ENCODE assay signal across 22 cellular contexts in genomic region chrY:3025357-3025756, GRCh38.
"Had no signal": no experiment of that assay in that cellular context is flagged by ENCODE, and none has a peak within 500 bp of the region (broad histone marks: within the 10 kb centered on the region; RNA-seq: fewer than 3 reads in every experiment).

No MANE protein-coding gene starts in this region.

- ATAC-seq: activated naive CD4-positive, alpha-beta T cell treated with anti-CD3 and anti-CD28 coated beads, Interleukin-2, amount 50 U/mL, for 72 hours; esophagus mucosa; naive thymus-derived CD8-positive, alpha-beta T cell; pancreas; psoas muscle; stimulated activated naive CD8-positive, alpha-beta T cell treated with anti-CD3 and anti-CD28 coated beads, Interleukin-15, amount 100 ng/mL, for 72 hours had no signal

- H3K4me3 Mint-ChIP-seq: mesothelial cell of epicardium; naive thymus-derived CD8-positive, alpha-beta T cell had no signal

- H3K27ac ChIP-seq: brain microvascular endothelial cell, left ventricle myocardium inferior, pancreas, psoas muscle, right atrium auricular region, suprapubic skin, tibial nerve had no signal

- H3K27ac Mint-ChIP-seq: activated naive CD4-positive, alpha-beta T cell treated with anti-CD3 and anti-CD28 coated beads, Interleukin-2, amount 50 U/mL, for 72 hours; mesothelial cell of epicardium had no signal

- H3K4me3 ChIP-seq: left ventricle myocardium inferior, pancreas, psoas muscle, right atrium auricular region, suprapubic skin, tibial nerve had no signal

- H3K4me1 Mint-ChIP-seq: mesothelial cell of epicardium had no signal

- H3K36me3 ChIP-seq: brain microvascular endothelial cell, left ventricle myocardium inferior, pancreas, right atrium auricular region, suprapubic skin, tibial nerve had no signal

- DNase-seq: activated gamma-delta T cell treated with Interleukin-2 at 50 U/mL for 16 hours; activated T-cell treated with anti-CD3 and anti-CD28 coated beads, Interleukin-2, amount 50 U/mL, for 1 hour; aorta; brain microvascular endothelial cell; central memory CD4-positive, alpha-beta T cell; effector memory CD4-positive, alpha-beta T cell; foreskin melanocyte; glutamatergic neuron; hippocampal formation; left ventricle myocardium inferior; naive thymus-derived CD8-positive, alpha-beta T cell; pancreas; psoas muscle; stimulated activated CD4-positive, alpha-beta T cell treated with anti-CD3 and anti-CD28 coated beads, Interleukin-4, amount 100 ng/mL, for 4 hours; stimulated activated naive CD8-positive, alpha-beta T cell treated with anti-CD3 and anti-CD28 coated beads, Interleukin-15, amount 100 ng/mL, for 72 hours; T-helper 2 cell had no signal

- H3K27me3 ChIP-seq: brain microvascular endothelial cell, pancreas, right atrium auricular region, suprapubic skin, tibial nerve had no signal

- H3K27me3 Mint-ChIP-seq: naive thymus-derived CD8-positive, alpha-beta T cell; stimulated activated naive CD8-positive, alpha-beta T cell treated with anti-CD3 and anti-CD28 coated beads, Interleukin-15, amount 100 ng/mL, for 72 hours had no signal

- H3K4me1 ChIP-seq: left ventricle myocardium inferior, pancreas, psoas muscle, right atrium auricular region, suprapubic skin, tibial nerve had no signal

- H3K9me3 ChIP-seq: left ventricle myocardium inferior, pancreas, psoas muscle, right atrium auricular region, suprapubic skin, tibial nerve had no signal

- H3K9me3 Mint-ChIP-seq: activated naive CD4-positive, alpha-beta T cell treated with anti-CD3 and anti-CD28 coated beads, Interleukin-2, amount 50 U/mL, for 72 hours; mesothelial cell of epicardium; naive thymus-derived CD8-positive, alpha-beta T cell had no signal
